ENCODE assay signal across 8 cellular contexts in genomic region chr1:209627349-209628196, GRCh38. TPM values are rescaled to one million over a fixed set of nuclear protein-coding genes. Genes with fewer than 3 reads are reported as not detected.
A peak's percentile ranks its signal among the peaks of the same experiment; 100 is the strongest.
DNase-seq lines count a peak whose midpoint lies in the region; ATAC-seq and TF ChIP-seq lines count a peak whose summit lies in the region.

No MANE protein-coding gene starts in this region.

- H3K36me3 ChIP-seq in BE2C (no peaks in the 10 kb centered on the region), lower lobe of right lung (peaks cover 8% of the 10 kb centered on the region)

- DNase-seq in BE2C: peak; percentile 87
- DNase-seq in GM19238 (ENCODE audit: insufficient read length, low spot score): peak; percentile 72
- peak; percentile 40 for DNase-seq in NCI-H524 treated with DMSO at 0.1 percent for 48 hours (lab: John Stamatoyannopoulos, UW)
- peak; percentile 89 for DNase-seq in activated CD4-positive, alpha-beta T cell treated with anti-CD3 and anti-CD28 coated beads, Interleukin-2, amount 50 U/mL, for 48 hours
- DNase-seq in dermis microvascular lymphatic vessel endothelial cell (ENCODE audit: low read depth in 2 of 2): peak; percentile 47 to 80
- DNase-seq in lower lobe of right lung: peak; percentile 78
- DNase-seq in stimulated activated CD8-positive, alpha-beta memory T cell treated with anti-CD3 and anti-CD28 coated beads, Interleukin-12 subunit alpha, Interleukin-12 subunit beta, amount 100 ng/mL, for 4 hours (ENCODE audit: low read depth): peak; percentile 55

- TF ChIP-seq CTCF in BE2C (IDR thresholded peaks at IDR 0.05; ENCODE audit: low read depth, low read length): peak; percentile 97
- TF ChIP-seq CTCF in lower lobe of right lung (IDR thresholded peaks at IDR 0.05): peak; percentile 97

- intact Hi-C loops in lower lobe of right lung (cut with DNase I): no loop called here

- H3K4me3 ChIP-seq in BE2C (ENCODE audit: low read depth, low read length) (no peak overlapping the region), lower lobe of right lung (no peak overlapping the region)

- H3K9me3 ChIP-seq in BE2C (no peaks in the 10 kb centered on the region), lower lobe of right lung (no peaks in the 10 kb centered on the region)

- H3K27me3 ChIP-seq in BE2C (no peaks in the 10 kb centered on the region; the same call in 1 of the 2 replicates), lower lobe of right lung (ENCODE audit: low read depth) (no peaks in the 10 kb centered on the region)

- no peak overlapping the region for H3K27ac ChIP-seq in lower lobe of right lung

- peak; percentile 93 for ATAC-seq in HG03354 (IDR thresholded peaks at IDR 0.05; ENCODE audit: poor library complexity, severe bottlenecking, unreplicated experiment)
- ATAC-seq in lower lobe of right lung: peak; percentile 81 to 83

- H3K4me1 ChIP-seq in BE2C (no peaks in the 10 kb centered on the region), lower lobe of right lung (peaks cover 21% of the 10 kb centered on the region)

RNA-seq across cellular contexts. Expression of gene LAMB3, which starts 24.7 kb away (rescaled TPM):
- 0.26 TPM for polyA plus RNA-seq in BE2C (2012; ENCODE audit: insufficient read depth, insufficient read length, low read depth)
- total RNA-seq in dermis microvascular lymphatic vessel endothelial cell (1.3 and 3.0 TPM in 2 replicates), lower lobe of right lung (47.2 TPM)

RNA-seq across cellular contexts. Expression of gene CAMK1G, which starts 44.1 kb away (rescaled TPM):
- not detected for polyA plus RNA-seq in BE2C (2012; ENCODE audit: insufficient read depth, insufficient read length, low read depth)
- not detected in 2 replicates for total RNA-seq in dermis microvascular lymphatic vessel endothelial cell
- 0.56 TPM for total RNA-seq in lower lobe of right lung

RNA-seq across cellular contexts. Expression of gene G0S2, which starts 47.6 kb away (rescaled TPM):
- polyA plus RNA-seq in BE2C (2012; ENCODE audit: insufficient read depth, insufficient read length, low read depth): 1.5 TPM
- total RNA-seq in dermis microvascular lymphatic vessel endothelial cell: 0.25 and 1.2 TPM in 2 replicates
- total RNA-seq in lower lobe of right lung: 19.9 TPM

Comparison
In these comparisons a context has a peak if more than half of its experiments do, and no peak if none do; other contexts are left out.
1. RNA of gene LAMB3, which starts 24.7 kb away (total RNA-seq): 47.2 TPM in lower lobe of right lung (single experiment); 1.3 to 3.0 TPM in dermis microvascular lymphatic vessel endothelial cell; every median in the first group is over 10 times any median in the second.
2. Peak in every context shown above with its lines, with median percentiles within 50 percentile points of each other: DNase-seq.